ENCODE assay signal across 10 cellular contexts in the genomic region with DNA sequence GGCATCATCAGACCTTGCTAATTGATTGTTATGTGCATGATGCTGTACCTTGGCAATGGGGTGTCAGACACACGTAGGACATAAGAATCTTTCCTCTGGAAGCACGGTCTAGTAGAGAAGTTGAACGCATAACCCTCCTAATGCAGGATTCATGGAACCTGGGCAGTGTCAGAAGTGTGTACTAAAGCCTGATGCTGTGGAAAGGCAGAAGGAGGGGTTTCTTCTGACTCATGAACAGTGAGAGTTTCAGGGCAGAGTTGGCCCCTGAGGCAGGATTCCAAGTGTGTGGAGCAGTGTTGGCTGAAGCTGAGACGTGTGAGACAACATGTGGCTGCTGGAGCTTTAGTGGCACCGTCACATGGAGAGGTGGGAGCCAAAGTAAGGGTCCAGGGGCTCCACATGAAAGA. TPM values are rescaled to one million over a fixed set of nuclear protein-coding genes. Genes with fewer than 3 reads are reported as not detected.
A peak's percentile ranks its signal among the peaks of the same experiment; 100 is the strongest.
DNase-seq lines count a peak whose midpoint lies in the region; ATAC-seq and TF ChIP-seq lines count a peak whose summit lies in the region.
"Had no signal": no experiment of that assay in that cellular context is flagged by ENCODE, and none has a peak within 500 bp of the region (broad histone marks: within the 10 kb centered on the region; RNA-seq: fewer than 3 reads in every experiment).

No MANE protein-coding gene starts in this region.

- H3K4me1 ChIP-seq in GM23338 (ENCODE audit: insufficient read depth): peaks cover 70% of the 10 kb centered on the region
- H3K4me1 ChIP-seq in skeletal muscle tissue (ENCODE audit: control insufficient read depth in 3 of 3, insufficient read depth in 3 of 3, low read length in 3 of 3): peaks cover 52 to 78% (median 65%) of the 10 kb centered on the region in 3 donors

- H3K36me3 Mint-ChIP-seq in GM23338 (ENCODE audit: low read depth) (peaks cover 18% of the 10 kb centered on the region), osteocyte (ENCODE audit: unreplicated experiment) (no peaks in the 10 kb centered on the region)
- peaks cover 7% of the 10 kb centered on the region for H3K36me3 Mint-ChIP-seq in activated T-helper 17 cell treated with anti-CD3 and anti-CD28 coated beads, Interleukin-2, amount 50 U/mL, for 72 hours (ENCODE audit: low read depth)

- in situ Hi-C loops in SK-MEL-5 (cut with HindIII; ENCODE audit: low pct_unique_long_range_greater_than_20kb, low sequenced_read_pairs): no loop called here

- no peak overlapping the region for H3K4me3 Mint-ChIP-seq in GM23338
- H3K4me3 Mint-ChIP-seq in activated T-helper 17 cell treated with anti-CD3 and anti-CD28 coated beads, Interleukin-2, amount 50 U/mL, for 72 hours: no peak overlapping the region
- no peak overlapping the region for H3K4me3 Mint-ChIP-seq in osteocyte (ENCODE audit: unreplicated experiment)
- H3K4me3 Mint-ChIP-seq: activated naive CD8-positive, alpha-beta T cell had no signal

- H2AFZ ChIP-seq in GM23338: no peak overlapping the region

- no peak overlapping the region for H3K9ac ChIP-seq in skeletal muscle tissue (ENCODE audit: low read depth in 1 of 3, low read length in 3 of 3)

- TF ChIP-seq CTCF in GM23338 (conservative IDR thresholded peaks at IDR 0.05; ENCODE audit: low read depth in 2 of 2): no peak
- no peak for TF ChIP-seq CTCF in osteocyte (IDR thresholded peaks at IDR 0.05)

- H3K36me3 ChIP-seq in GM23338 (ENCODE audit: insufficient read depth): 0 out of 2 replicates have a peak, but pooled peaks cover 7% of the 10 kb centered on the region
- H3K36me3 ChIP-seq in skeletal muscle tissue (ENCODE audit: control insufficient read depth in 3 of 3, insufficient read depth in 3 of 3, low read length in 3 of 3): peaks cover 0 to 2% (median 0%) of the 10 kb centered on the region in 3 donors

- H3K27ac ChIP-seq in GM23338 (ENCODE audit: low read depth): no peak overlapping the region
- peak overlapping the region; percentile 97 for H3K27ac ChIP-seq in skeletal muscle tissue (ENCODE audit: low read depth, low read length)

- H3K4me1 Mint-ChIP-seq in GM23338 (peaks cover 46% of the 10 kb centered on the region), osteocyte (ENCODE audit: unreplicated experiment) (peaks cover 45% of the 10 kb centered on the region)
- peaks cover 42% of the 10 kb centered on the region for H3K4me1 Mint-ChIP-seq in activated T-helper 17 cell treated with anti-CD3 and anti-CD28 coated beads, Interleukin-2, amount 50 U/mL, for 72 hours

- H3K4me3 ChIP-seq in GM23338 (peak overlapping the region; percentile 91; the same call in 1 of the 2 replicates), skeletal muscle tissue (ENCODE audit: low read length in 3 of 3) (no peak overlapping the region)

- no peak for DNase-seq in GM23338 (ENCODE audit: low spot score)
- peak; percentile 54 for DNase-seq in SK-MEL-5 (ENCODE audit: low read depth, low spot score)
- peak; percentile 71 for DNase-seq in fibroblast of the conjunctiva (ENCODE audit: low read depth)
- DNase-seq in stimulated activated CD4-positive, alpha-beta T cell treated with anti-CD3 and anti-CD28 coated beads, Interleukin-2, amount 100 ng/mL, for 48 hours: no peak
- DNase-seq in NCI-H2081 treated with DMSO at 0.1 percent for 48 hours (lab: John Stamatoyannopoulos, UW): no peak
- DNase-seq in osteocyte (ENCODE audit: extremely low spot score, unreplicated experiment): no peak
- DNase-seq: activated CD4-positive, alpha-beta T cell treated with anti-CD3 and anti-CD28 coated beads for 1 hour had no signal

- H3K27me3 Mint-ChIP-seq in GM23338 (ENCODE audit: insufficient read depth, low read depth, poor library complexity) (peaks cover 7% of the 10 kb centered on the region), osteocyte (ENCODE audit: unreplicated experiment) (no peaks in the 10 kb centered on the region)
- no peaks in the 10 kb centered on the region for H3K27me3 Mint-ChIP-seq in activated T-helper 17 cell treated with anti-CD3 and anti-CD28 coated beads, Interleukin-2, amount 50 U/mL, for 72 hours
- H3K27me3 Mint-ChIP-seq: activated naive CD8-positive, alpha-beta T cell had no signal

- H3K9me3 Mint-ChIP-seq in GM23338 (peaks cover 3% of the 10 kb centered on the region; the same call in 1 of the 3 replicates), osteocyte (ENCODE audit: unreplicated experiment) (no peaks in the 10 kb centered on the region)
- no peaks in the 10 kb centered on the region for H3K9me3 Mint-ChIP-seq in activated T-helper 17 cell treated with anti-CD3 and anti-CD28 coated beads, Interleukin-2, amount 50 U/mL, for 72 hours

- no peaks in the 10 kb centered on the region for H3K9me2 ChIP-seq in GM23338 (ENCODE audit: insufficient read depth)

- H3K27me3 ChIP-seq in GM23338 (ENCODE audit: insufficient read depth) (no peaks in the 10 kb centered on the region), skeletal muscle tissue (ENCODE audit: control insufficient read depth in 3 of 3, insufficient read depth in 3 of 3, low read length in 3 of 3) (no peaks in the 10 kb centered on the region)

- 0 out of 2 replicates have a peak, but pooled peaks cover under 1% of the 10 kb centered on the region for H3F3A ChIP-seq in GM23338 (replicated peaks; ENCODE audit: low read depth)

- H3K27ac Mint-ChIP-seq in GM23338 (no peak overlapping the region), osteocyte (ENCODE audit: unreplicated experiment) (no peak overlapping the region)
- no peak overlapping the region for H3K27ac Mint-ChIP-seq in activated T-helper 17 cell treated with anti-CD3 and anti-CD28 coated beads, Interleukin-2, amount 50 U/mL, for 72 hours
- H3K27ac Mint-ChIP-seq: activated naive CD8-positive, alpha-beta T cell had no signal

- H3K9me3 ChIP-seq in skeletal muscle tissue (ENCODE audit: control insufficient read depth in 3 of 3, low read length in 3 of 3): no peaks in the 10 kb centered on the region

- peaks cover 58% of the 10 kb centered on the region for H4K20me1 ChIP-seq in GM23338 (replicated peaks; ENCODE audit: insufficient read depth)

- ATAC-seq in GM23338: no peak
- ATAC-seq in activated T-helper 17 cell treated with anti-CD3 and anti-CD28 coated beads, Interleukin-2, amount 50 U/mL, for 72 hours (replicated peaks): no peak

- peak overlapping the region; percentile 100 for H3K4me2 ChIP-seq in GM23338

- peaks cover 93% of the 10 kb centered on the region for H3K79me2 ChIP-seq in GM23338 (replicated peaks; ENCODE audit: insufficient read depth)

TF ChIP-seq in GM23338, 12 proteins besides CTCF, POLR2A, EP300 and RAD21 (continues in another document):
- TF ChIP-seq ZNF331 (CRISPR knock-in tag; IDR thresholded peaks at IDR 0.05; ENCODE audit: low read depth): no peak
- TF ChIP-seq, protein P1, sequence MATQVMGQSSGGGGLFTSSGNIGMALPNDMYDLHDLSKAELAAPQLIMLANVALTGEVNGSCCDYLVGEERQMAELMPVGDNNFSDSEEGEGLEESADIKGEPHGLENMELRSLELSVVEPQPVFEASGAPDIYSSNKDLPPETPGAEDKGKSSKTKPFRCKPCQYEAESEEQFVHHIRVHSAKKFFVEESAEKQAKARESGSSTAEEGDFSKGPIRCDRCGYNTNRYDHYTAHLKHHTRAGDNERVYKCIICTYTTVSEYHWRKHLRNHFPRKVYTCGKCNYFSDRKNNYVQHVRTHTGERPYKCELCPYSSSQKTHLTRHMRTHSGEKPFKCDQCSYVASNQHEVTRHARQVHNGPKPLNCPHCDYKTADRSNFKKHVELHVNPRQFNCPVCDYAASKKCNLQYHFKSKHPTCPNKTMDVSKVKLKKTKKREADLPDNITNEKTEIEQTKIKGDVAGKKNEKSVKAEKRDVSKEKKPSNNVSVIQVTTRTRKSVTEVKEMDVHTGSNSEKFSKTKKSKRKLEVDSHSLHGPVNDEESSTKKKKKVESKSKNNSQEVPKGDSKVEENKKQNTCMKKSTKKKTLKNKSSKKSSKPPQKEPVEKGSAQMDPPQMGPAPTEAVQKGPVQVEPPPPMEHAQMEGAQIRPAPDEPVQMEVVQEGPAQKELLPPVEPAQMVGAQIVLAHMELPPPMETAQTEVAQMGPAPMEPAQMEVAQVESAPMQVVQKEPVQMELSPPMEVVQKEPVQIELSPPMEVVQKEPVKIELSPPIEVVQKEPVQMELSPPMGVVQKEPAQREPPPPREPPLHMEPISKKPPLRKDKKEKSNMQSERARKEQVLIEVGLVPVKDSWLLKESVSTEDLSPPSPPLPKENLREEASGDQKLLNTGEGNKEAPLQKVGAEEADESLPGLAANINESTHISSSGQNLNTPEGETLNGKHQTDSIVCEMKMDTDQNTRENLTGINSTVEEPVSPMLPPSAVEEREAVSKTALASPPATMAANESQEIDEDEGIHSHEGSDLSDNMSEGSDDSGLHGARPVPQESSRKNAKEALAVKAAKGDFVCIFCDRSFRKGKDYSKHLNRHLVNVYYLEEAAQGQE (IDR thresholded peaks at IDR 0.05; ENCODE audit: unreplicated experiment): no peak
- no peak for TF ChIP-seq STAT1 (IDR thresholded peaks at IDR 0.05; ENCODE audit: unreplicated experiment)
- no peak for TF ChIP-seq POLR2AphosphoS5 (IDR thresholded peaks at IDR 0.05; ENCODE audit: low read depth)
- TF ChIP-seq NANOG (IDR thresholded peaks at IDR 0.05; ENCODE audit: borderline replicate concordance): no peak

RNA-seq across cellular contexts. Expression of a gene that starts 3.5 kb away (rescaled TPM):
- total RNA-seq in GM23338 (2014; rRNA removed; shearing (Covaris generic)): 28.9 and 40.8 TPM in 2 replicates
- polyA plus RNA-seq in GM23338 (2016; fragmentation: Nextera tagmentation; extraction: Ambion mirVana): 8.3 and 9.5 TPM in 2 replicates
- total RNA-seq in SK-MEL-5 (2014; rRNA removed; shearing (Covaris generic)): 35.1 and 36.1 TPM in 2 replicates
- 17.1 and 18.9 TPM in 2 replicates for polyA plus RNA-seq in SK-MEL-5 (2015; cell fraction: cytosol; rRNA removed)
- polyA plus RNA-seq in SK-MEL-5 (2015; cell fraction: nucleus; rRNA removed): 4.7 and 7.9 TPM in 2 replicates
- total RNA-seq in skeletal muscle tissue (20.4 TPM), osteocyte (24.9 and 29.2 TPM in 2 replicates)
- total RNA-seq in activated T-helper 17 cell treated with anti-CD3 and anti-CD28 coated beads, Interleukin-2, amount 50 U/mL, for 72 hours: 10 to 100 TPM in 1 of 2 donors, 1 to 10 TPM in 1; 9.6 to 16.5 TPM

Comparison
In these comparisons a context has a peak if more than half of its experiments do, and no peak if none do; other contexts are left out.
1. DNase-seq: peak in SK-MEL-5 (single experiment) and fibroblast of the conjunctiva (single experiment); none in GM23338 (single experiment), stimulated activated CD4-positive, alpha-beta T cell treated with anti-CD3 and anti-CD28 coated beads, Interleukin-2, amount 100 ng/mL, for 48 hours (0 of 2), NCI-H2081 treated with DMSO at 0.1 percent for 48 hours (single experiment) and osteocyte (single experiment).